ENCODE assay signal across 11 cellular contexts in genomic region chr1:2840036-2840809, GRCh38. TPM values are rescaled to one million over a fixed set of nuclear protein-coding genes. Genes with fewer than 3 reads are reported as not detected.
DNase-seq lines count a peak whose midpoint lies in the region; ATAC-seq, FAIRE-seq and TF ChIP-seq lines count a peak whose summit lies in the region.
"Had no signal": no experiment of that assay in that cellular context is flagged by ENCODE, and none has a peak within 500 bp of the region (broad histone marks: within the 10 kb centered on the region; RNA-seq: fewer than 3 reads in every experiment).

No MANE protein-coding gene starts in this region.

- no peaks in the 10 kb centered on the region for H3K36me3 ChIP-seq in K562 (ENCODE audit: control insufficient read depth, insufficient read depth, low read length)

- H4K20me1 ChIP-seq in K562 (replicated peaks; ENCODE audit: control insufficient read depth, insufficient read depth, low read length): no peaks in the 10 kb centered on the region

- TF ChIP-seq CTCF in K562 (IDR thresholded peaks at IDR 0.05 in 2 of 3, conservative IDR thresholded peaks at IDR 0.05 in 1 of 3; ENCODE audit: insufficient read depth in 2 of 3, low read depth in 1 of 3, low read length in 3 of 3): peak; percentile 33 to 38 (median 36); a peak in 5 of 6 replicates
- no peak for TF ChIP-seq CTCF in glutamatergic neuron (IDR thresholded peaks at IDR 0.05; ENCODE audit: partially characterized antibody, unreplicated experiment)

- POLR2A ChIA-PET in K562 (lab: Yijun Ruan, JAX): no interaction called here

- no peak for TF ChIP-seq EP300 in K562 (IDR thresholded peaks at IDR 0.05; ENCODE audit: low read length)

- ATAC-seq in K562 (peak; percentile 71), HG03354 (IDR thresholded peaks at IDR 0.05; ENCODE audit: poor library complexity, severe bottlenecking, unreplicated experiment) (no peak), GM18861 (IDR thresholded peaks at IDR 0.05; ENCODE audit: unreplicated experiment) (no peak), HG03025 (IDR thresholded peaks at IDR 0.05; ENCODE audit: low FRiP score, unreplicated experiment) (no peak)

- FAIRE-seq in K562 (lab: Jason Lieb, UNC): no peak
- FAIRE-seq: bronchial epithelial cell had no signal

- no peaks in the 10 kb centered on the region for H3K4me1 Mint-ChIP-seq in glutamatergic neuron (ENCODE audit: low read depth, unreplicated experiment)

- no peaks in the 10 kb centered on the region for H3K79me2 ChIP-seq in K562 (ENCODE audit: control insufficient read depth, insufficient read depth, low read length)

- TF ChIP-seq POLR2A in K562 (conservative IDR thresholded peaks at IDR 0.05): no peak

- intact Hi-C loops in K562 (cut with micrococcal nuclease): no loop called here

- CTCF ChIA-PET in K562 (lab: Yijun Ruan, JAX; ENCODE audit: low intra/inter-chr PET ratio): no interaction called here

- peaks cover 4% of the 10 kb centered on the region for H3K27me3 Mint-ChIP-seq in glutamatergic neuron (ENCODE audit: unreplicated experiment)

- peaks cover under 1% of the 10 kb centered on the region for H3K36me3 Mint-ChIP-seq in glutamatergic neuron (ENCODE audit: unreplicated experiment)

- H3K4me2 ChIP-seq in K562 (ENCODE audit: insufficient read depth, low read length): no peak overlapping the region

- no peaks in the 10 kb centered on the region for H3K9me3 ChIP-seq in K562 (replicated peaks; ENCODE audit: control insufficient read depth, insufficient read depth, low read depth, low read length)

- 0 out of 2 replicates have a peak overlapping the region, but pooled peaks have one; percentile 11 for H3K4me3 ChIP-seq in Jurkat, Clone E6-1 (ENCODE audit: low read length)
- H3K4me3 ChIP-seq in K562: no peak overlapping the region

- H3K4me1 ChIP-seq in K562 (replicated peaks in 1 of 2; ENCODE audit: control insufficient read depth in 2 of 2, insufficient read depth in 2 of 2, low read length in 2 of 2): no peaks in the 10 kb centered on the region

- TF ChIP-seq RAD21 in K562 (CRISPR knock-in tag; conservative IDR thresholded peaks at IDR 0.05 in 1 of 2, IDR thresholded peaks at IDR 0.05 in 1 of 2): 0 out of 4 replicates have a peak, but pooled peaks of 1 of the 2 experiments have one; percentile 25

- peaks cover 3 to 22% of the 10 kb centered on the region in 2 experiments; a peak in 3 of 5 replicates for H3K27me3 ChIP-seq in K562 (ENCODE audit: control insufficient read depth in 2 of 2, insufficient read depth in 2 of 2, low read length in 2 of 2)

- no peak overlapping the region for H3K27ac ChIP-seq in K562 (ENCODE audit: extremely low read depth, low read depth, low read length)
- H3K27ac ChIP-seq: HL-60 had no signal

- BruUV-seq in K562 (replicated peaks; lab: Mats Ljungman, UMichigan): no TSS peak

- peaks cover 5% of the 10 kb centered on the region for H3K9me3 Mint-ChIP-seq in glutamatergic neuron (ENCODE audit: unreplicated experiment)

- H3K27ac Mint-ChIP-seq in glutamatergic neuron (ENCODE audit: unreplicated experiment): no peak overlapping the region

- H2AFZ ChIP-seq in K562 (ENCODE audit: low read depth, low read length): no peak overlapping the region

- no peaks in the 10 kb centered on the region for H3K9me1 ChIP-seq in K562 (ENCODE audit: control insufficient read depth, insufficient read depth, low read length)

- 1% methylated on average over 16 of the region's 16 CpGs for WGBS in K562 (ENCODE audit: insufficient coverage, low coverage, missing lambda C conversion rate)

- H3K4me3 Mint-ChIP-seq in glutamatergic neuron (ENCODE audit: unreplicated experiment): no peak overlapping the region

- in situ Hi-C loops in K562 (cut with MboI): no loop called here

- no peak overlapping the region for H3K9ac ChIP-seq in K562 (ENCODE audit: insufficient read depth in 1 of 2, low read depth in 2 of 2, low read length in 2 of 2)

- peak; percentile 82 for DNase-seq in Jurkat, Clone E6-1 (ENCODE audit: low read depth, low spot score)
- peak; percentile 47 to 49 for DNase-seq in activated CD4-positive, alpha-beta T cell treated with anti-CD3 and anti-CD28 coated beads, Interleukin-2, amount 50 U/mL, for 4 hours
- DNase-seq in K562 (ENCODE audit: extremely low read depth in 1 of 4, low spot score in 3 of 4) (peak in 3 of 4 experiments; percentile 14 to 41 (median 28)), glutamatergic neuron (no peak)
- peak; percentile 33 for DNase-seq in stimulated activated CD8-positive, alpha-beta memory T cell treated with anti-CD3 and anti-CD28 coated beads, Interleukin-12 subunit alpha, Interleukin-12 subunit beta, amount 100 ng/mL, for 1 hour (ENCODE audit: low read depth)
- DNase-seq: DMS79 treated with DMSO at 0.1 percent for 48 hours had no signal

TF ChIP-seq in K562, 482 proteins besides CTCF, POLR2A, EP300 and RAD21 (continues in another document):
- TF ChIP-seq BDP1 (IDR thresholded peaks at IDR 0.05; ENCODE audit: insufficient read depth, insufficient read length) (no peak), GABPA (tag; conservative IDR thresholded peaks at IDR 0.05; ENCODE audit: low read depth) (no peak), POLR2AphosphoS2 (IDR thresholded peaks at IDR 0.05; ENCODE audit: low read length) (no peak), DPF2 (IDR thresholded peaks at IDR 0.05) (no peak), PHB (CRISPR knock-in tag; IDR thresholded peaks at IDR 0.05) (no peak), ZEB2 (IDR thresholded peaks at IDR 0.05) (no peak), ZKSCAN3 (CRISPR knock-in tag; IDR thresholded peaks at IDR 0.05) (no peak), KAT7 (CRISPR knock-in tag; IDR thresholded peaks at IDR 0.05; ENCODE audit: borderline replicate concordance) (no peak), PHB2 (IDR thresholded peaks at IDR 0.05; ENCODE audit: low read depth) (no peak), SMARCA5 (IDR thresholded peaks at IDR 0.05) (no peak), CBX2 (IDR thresholded peaks at IDR 0.05; ENCODE audit: insufficient read depth, low read length, poor library complexity, severe bottlenecking) (no peak), SREBF1 (IDR thresholded peaks at IDR 0.05; ENCODE audit: borderline replicate concordance, low read depth, low read length) (no peak)
- TF ChIP-seq, protein P1, sequence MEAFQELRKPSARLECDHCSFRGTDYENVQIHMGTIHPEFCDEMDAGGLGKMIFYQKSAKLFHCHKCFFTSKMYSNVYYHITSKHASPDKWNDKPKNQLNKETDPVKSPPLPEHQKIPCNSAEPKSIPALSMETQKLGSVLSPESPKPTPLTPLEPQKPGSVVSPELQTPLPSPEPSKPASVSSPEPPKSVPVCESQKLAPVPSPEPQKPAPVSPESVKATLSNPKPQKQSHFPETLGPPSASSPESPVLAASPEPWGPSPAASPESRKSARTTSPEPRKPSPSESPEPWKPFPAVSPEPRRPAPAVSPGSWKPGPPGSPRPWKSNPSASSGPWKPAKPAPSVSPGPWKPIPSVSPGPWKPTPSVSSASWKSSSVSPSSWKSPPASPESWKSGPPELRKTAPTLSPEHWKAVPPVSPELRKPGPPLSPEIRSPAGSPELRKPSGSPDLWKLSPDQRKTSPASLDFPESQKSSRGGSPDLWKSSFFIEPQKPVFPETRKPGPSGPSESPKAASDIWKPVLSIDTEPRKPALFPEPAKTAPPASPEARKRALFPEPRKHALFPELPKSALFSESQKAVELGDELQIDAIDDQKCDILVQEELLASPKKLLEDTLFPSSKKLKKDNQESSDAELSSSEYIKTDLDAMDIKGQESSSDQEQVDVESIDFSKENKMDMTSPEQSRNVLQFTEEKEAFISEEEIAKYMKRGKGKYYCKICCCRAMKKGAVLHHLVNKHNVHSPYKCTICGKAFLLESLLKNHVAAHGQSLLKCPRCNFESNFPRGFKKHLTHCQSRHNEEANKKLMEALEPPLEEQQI (IDR thresholded peaks at IDR 0.05): no peak
- TF ChIP-seq, protein P2, sequence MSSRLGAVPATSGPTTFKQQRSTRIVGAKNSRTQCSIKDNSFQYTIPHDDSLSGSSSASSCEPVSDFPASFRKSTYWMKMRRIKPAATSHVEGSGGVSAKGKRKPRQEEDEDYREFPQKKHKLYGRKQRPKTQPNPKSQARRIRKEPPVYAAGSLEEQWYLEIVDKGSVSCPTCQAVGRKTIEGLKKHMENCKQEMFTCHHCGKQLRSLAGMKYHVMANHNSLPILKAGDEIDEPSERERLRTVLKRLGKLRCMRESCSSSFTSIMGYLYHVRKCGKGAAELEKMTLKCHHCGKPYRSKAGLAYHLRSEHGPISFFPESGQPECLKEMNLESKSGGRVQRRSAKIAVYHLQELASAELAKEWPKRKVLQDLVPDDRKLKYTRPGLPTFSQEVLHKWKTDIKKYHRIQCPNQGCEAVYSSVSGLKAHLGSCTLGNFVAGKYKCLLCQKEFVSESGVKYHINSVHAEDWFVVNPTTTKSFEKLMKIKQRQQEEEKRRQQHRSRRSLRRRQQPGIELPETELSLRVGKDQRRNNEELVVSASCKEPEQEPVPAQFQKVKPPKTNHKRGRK (tag; IDR thresholded peaks at IDR 0.05): no peak

RNA-seq across cellular contexts. Expression of gene TTC34, which starts 38.7 kb away (rescaled TPM):
- 0.39 TPM for polyA plus RNA-seq in Jurkat, Clone E6-1 (2012; ENCODE audit: insufficient read depth, insufficient read length)
- 0.42 and 1.5 TPM in 2 replicates for total RNA-seq in K562 (2011; cell fraction: chromatin; rRNA removed; ENCODE audit: low replicate concordance)
- 1.8 and 2.0 TPM in 2 replicates for total RNA-seq in K562 (2011; cell fraction: nucleolus; rRNA removed)
- 1.3 and 1.5 TPM in 2 replicates for total RNA-seq in K562 (2011; cell fraction: nucleoplasm; rRNA removed)
- 0.05 and 0.08 TPM in 2 replicates for total RNA-seq in K562 (2014; rRNA removed)
- 0.03 and 0.04 TPM in 2 replicates for total RNA-seq in K562 (2014; rRNA removed; fragmentation: Illumina TruSeq; extraction: Trizol)
- total RNA-seq in K562 (2015; rRNA removed; fragmentation: Illumina TruSeq; extraction: Trizol): 0.07 and 0.08 TPM in 2 replicates
- 0.31 and 0.38 TPM in 2 replicates for total RNA-seq in K562 (2021)
- 0.04 and 0.08 TPM in 2 replicates for polyA plus RNA-seq in K562 (2011; rRNA removed)
- polyA plus RNA-seq in K562 (2011; cell fraction: cytosol; rRNA removed): not detected in 2 replicates
- polyA plus RNA-seq in K562 (2011; cell fraction: nucleus; rRNA removed): 0.69 and 0.88 TPM in 2 replicates
- polyA plus RNA-seq in K562 (2012): 0.08 and 0.24 TPM in 2 replicates
- polyA plus RNA-seq in K562 (2014; fragmentation: Illumina TruSeq; extraction: Trizol): 0.03 TPM in 2 replicates
- not detected for polyA plus RNA-seq in K562 (2014; fragmentation: Nextera tagmentation; extraction: Ambion mirVana)
- polyA plus RNA-seq in K562 (2014; rRNA removed): 0.09 and 0.28 TPM in 2 replicates
- 0.14 and 0.18 TPM in 2 replicates for polyA minus RNA-seq in K562 (2011; rRNA and poly(A)+ RNA removed)
- 0.19 TPM in 1 of 2 replicates, not detected in the other for polyA minus RNA-seq in K562 (2011; cell fraction: cytosol; rRNA and poly(A)+ RNA removed)
- polyA minus RNA-seq in K562 (2011; cell fraction: nucleus; rRNA and poly(A)+ RNA removed): 1.3 and 1.9 TPM in 2 replicates
- total RNA-seq in glutamatergic neuron (ENCODE audit: unreplicated experiment): 0.74 TPM
